In the genomic region with DNA sequence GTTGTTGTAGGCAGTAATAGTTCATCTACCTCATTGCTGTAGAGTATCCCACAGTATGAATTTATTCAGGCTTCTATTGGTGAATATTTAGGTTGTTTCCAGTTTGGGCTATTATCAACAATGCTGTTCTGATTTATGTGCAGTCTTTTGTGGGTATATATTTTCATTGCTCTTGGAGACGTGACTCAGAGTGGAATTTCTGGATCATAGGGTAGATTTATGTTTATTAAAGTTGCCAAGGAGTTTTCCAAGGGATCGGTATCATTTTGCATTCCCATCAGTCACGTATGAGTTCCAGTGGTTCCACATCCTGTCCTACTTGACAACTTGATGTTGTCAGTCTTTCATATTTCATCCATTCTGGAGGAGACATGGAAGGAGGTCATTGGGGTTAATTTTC, we compare ENCODE assay signal across 14 cellular contexts. TPM values are rescaled to one million over a fixed set of nuclear protein-coding genes. Genes with fewer than 3 reads are reported as not detected.
A peak's percentile ranks its signal among the peaks of the same experiment; 100 is the strongest.
DNase-seq lines count a peak whose midpoint lies in the region; TF ChIP-seq lines count a peak whose summit lies in the region.
"Had no signal": no experiment of that assay in that cellular context is flagged by ENCODE, and none has a peak within 500 bp of the region (broad histone marks: within the 10 kb centered on the region; RNA-seq: fewer than 3 reads in every experiment).

No MANE protein-coding gene starts in this region.

- no peaks in the 10 kb centered on the region for H3K9me3 Mint-ChIP-seq in activated CD4-positive, alpha-beta memory T cell treated with anti-CD3 and anti-CD28 coated beads, Interleukin-2, amount 10 ng/mL, durations not matched to agents 7 days and 5 days

- DNase-seq in AG08396 (ENCODE audit: low spot score), result peak; percentile 48
- peak; percentile 97 for DNase-seq in LHCN-M2 (ENCODE audit: low read depth)
- peak; percentile 81 to 87 for DNase-seq in cardiac fibroblast (ENCODE audit: low read depth in 2 of 2)
- peak; percentile 85 for DNase-seq in kidney tubule cell (ENCODE audit: low spot score)
- DNase-seq in H4 (ENCODE audit: low spot score), result no peak
- no peak for DNase-seq in NCI-H2029 (lab: John Stamatoyannopoulos, UW)
- no peak for DNase-seq in activated CD4-positive, alpha-beta memory T cell treated with anti-CD3 and anti-CD28 coated beads, Interleukin-2, amount 10 ng/mL, durations not matched to agents 7 days and 5 days
- DNase-seq in Kasumi-1 (lab: John Stamatoyannopoulos, UW), result no peak
- DNase-seq: foreskin melanocyte, left cardiac atrium, NCI-H345, WERI-Rb-1 had no signal

- no peak overlapping the region for H3K27ac Mint-ChIP-seq in activated CD4-positive, alpha-beta memory T cell treated with anti-CD3 and anti-CD28 coated beads, Interleukin-2, amount 10 ng/mL, durations not matched to agents 7 days and 5 days

- no peak overlapping the region for H3K4me3 ChIP-seq in cardiac fibroblast (replicated peaks in 1 of 2; ENCODE audit: low read depth in 2 of 2, low read length in 2 of 2)
- H3K4me3 ChIP-seq: BLaER1, cardiac muscle cell had no signal

- peaks cover 8% of the 10 kb centered on the region for H3K4me1 Mint-ChIP-seq in activated CD4-positive, alpha-beta memory T cell treated with anti-CD3 and anti-CD28 coated beads, Interleukin-2, amount 10 ng/mL, durations not matched to agents 7 days and 5 days

- H3K4me3 Mint-ChIP-seq in activated CD4-positive, alpha-beta memory T cell treated with anti-CD3 and anti-CD28 coated beads, Interleukin-2, amount 10 ng/mL, durations not matched to agents 7 days and 5 days, result no peak overlapping the region

- peaks cover 62% of the 10 kb centered on the region for H3K27me3 Mint-ChIP-seq in activated CD4-positive, alpha-beta memory T cell treated with anti-CD3 and anti-CD28 coated beads, Interleukin-2, amount 10 ng/mL, durations not matched to agents 7 days and 5 days

- TF ChIP-seq CTCF in cardiac fibroblast (IDR thresholded peaks at IDR 0.05; ENCODE audit: low read depth, low read length), result no peak

- H3K36me3 Mint-ChIP-seq in activated CD4-positive, alpha-beta memory T cell treated with anti-CD3 and anti-CD28 coated beads, Interleukin-2, amount 10 ng/mL, durations not matched to agents 7 days and 5 days (ENCODE audit: low read depth), result no peaks in the 10 kb centered on the region

- POLR2A ChIA-PET in activated CD4-positive, alpha-beta memory T cell treated with anti-CD3 and anti-CD28 coated beads, Interleukin-2, amount 10 ng/mL, durations not matched to agents 7 days and 5 days (lab: Charles Lee), result no interaction called here

- CTCF ChIA-PET in activated CD4-positive, alpha-beta memory T cell treated with anti-CD3 and anti-CD28 coated beads, Interleukin-2, amount 10 ng/mL, durations not matched to agents 7 days and 5 days (lab: Charles Lee), result no interaction called here

RNA-seq across cellular contexts. Expression of a gene that starts 8.4 kb away (rescaled TPM):
- 8.7 and 9.5 TPM in 2 replicates for total RNA-seq in LHCN-M2 (2014; rRNA removed)
- 3.0 TPM for polyA plus RNA-seq in LHCN-M2 (2012)
- 1.9 and 3.9 TPM in 2 replicates for total RNA-seq in H4 (2014; rRNA removed; shearing (Covaris generic))
- 1 to 10 TPM in 1 of 2 experiments, under 1 TPM in 1; 0.95 to 1.0 TPM for total RNA-seq in activated CD4-positive, alpha-beta memory T cell treated with anti-CD3 and anti-CD28 coated beads, Interleukin-2, amount 10 ng/mL, durations not matched to agents 7 days and 5 days
- total RNA-seq: cardiac muscle cell had no signal
- polyA plus RNA-seq: cardiac muscle cell had no signal

Comparison
In these comparisons a context has a peak if more than half of its experiments do, and no peak if none do; other contexts are left out.
1. DNase-seq: peak in AG08396 (single experiment), LHCN-M2 (single experiment), cardiac fibroblast (2 of 2) and kidney tubule cell (single experiment); none in H4 (single experiment), NCI-H2029 (single experiment), activated CD4-positive, alpha-beta memory T cell treated with anti-CD3 and anti-CD28 coated beads, Interleukin-2, amount 10 ng/mL, durations not matched to agents 7 days and 5 days (single experiment) and Kasumi-1 (0 of 2).